Comparison of ENCODE assay signal across 20 cellular contexts in the genomic region with DNA sequence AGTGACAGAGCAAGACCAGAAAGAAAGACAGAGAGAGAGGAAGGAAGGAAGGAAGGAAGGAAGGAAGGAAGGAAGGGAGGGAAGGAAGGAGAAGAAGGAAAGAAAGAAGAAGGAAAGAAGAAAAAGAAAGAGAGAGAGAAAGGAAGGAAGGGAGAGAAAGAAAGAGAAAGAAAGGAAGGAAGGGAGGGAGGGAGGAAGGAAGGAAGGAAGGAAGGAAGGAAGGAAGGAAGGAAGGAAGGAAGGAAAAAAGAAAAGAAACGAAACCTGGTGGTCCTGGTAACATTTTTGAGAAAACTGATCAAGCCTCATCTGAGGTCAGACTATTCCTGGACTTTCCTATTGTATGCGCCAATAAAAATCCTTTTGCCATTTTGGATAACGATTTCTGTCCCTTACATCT. TPM values are rescaled to one million over a fixed set of nuclear protein-coding genes. Genes with fewer than 3 reads are reported as not detected.
A peak's percentile ranks its signal among the peaks of the same experiment; 100 is the strongest.
DNase-seq lines count a peak whose midpoint lies in the region; ATAC-seq, FAIRE-seq and TF ChIP-seq lines count a peak whose summit lies in the region.
"Had no signal": no experiment of that assay in that cellular context is flagged by ENCODE, and none has a peak within 500 bp of the region (broad histone marks: within the 10 kb centered on the region; RNA-seq: fewer than 3 reads in every experiment).

No MANE protein-coding gene starts in this region.

- H3K27me3 ChIP-seq in left ventricle myocardium inferior (ENCODE audit: low read depth), result peaks cover under 1% of the 10 kb centered on the region
- no peaks in the 10 kb centered on the region for H3K27me3 ChIP-seq in right cardiac atrium (ENCODE audit: control insufficient read depth, insufficient read depth)
- H3K27me3 ChIP-seq in K562 (ENCODE audit: control insufficient read depth in 2 of 2, insufficient read depth in 2 of 2, low read length in 2 of 2), result peaks cover 0 to 4% of the 10 kb centered on the region in 2 experiments; a peak in 2 of 5 replicates
- no peaks in the 10 kb centered on the region for H3K27me3 ChIP-seq in muscle layer of duodenum (ENCODE audit: low read depth, low read length)
- H3K27me3 ChIP-seq in body of pancreas, result no peaks in the 10 kb centered on the region
- H3K27me3 ChIP-seq: BLaER1 had no signal

- in situ Hi-C loops in K562 (cut with MboI), result no loop called here

- H3K79me2 ChIP-seq in K562 (ENCODE audit: control insufficient read depth, insufficient read depth, low read length), result no peaks in the 10 kb centered on the region

- H3K4me1 ChIP-seq in left ventricle myocardium inferior (peaks cover 35% of the 10 kb centered on the region), right cardiac atrium (ENCODE audit: control insufficient read depth, insufficient read depth, low read length) (no peaks in the 10 kb centered on the region), K562 (replicated peaks in 1 of 2; ENCODE audit: control insufficient read depth in 2 of 2, insufficient read depth in 2 of 2, low read length in 2 of 2) (peaks cover 0 to 5% of the 10 kb centered on the region in 2 experiments; a peak in 1 of 5 replicates), muscle layer of duodenum (ENCODE audit: control insufficient read depth in 1 of 2, insufficient read depth in 2 of 2, low read length in 2 of 2) (peaks cover 6 to 11% of the 10 kb centered on the region in 2 donors), body of pancreas (peaks cover 35% of the 10 kb centered on the region)

- no peak overlapping the region for H2AFZ ChIP-seq in K562 (ENCODE audit: low read depth, low read length)

- no peak for TF ChIP-seq RAD21 in K562 (CRISPR knock-in tag; conservative IDR thresholded peaks at IDR 0.05 in 1 of 2, IDR thresholded peaks at IDR 0.05 in 1 of 2)

- CTCF ChIA-PET in K562 (lab: Yijun Ruan, JAX; ENCODE audit: low intra/inter-chr PET ratio), result no interaction called here

- no TSS peak for BruUV-seq in K562 (replicated peaks; lab: Mats Ljungman, UMichigan)

- no peak for TF ChIP-seq EP300 in K562 (IDR thresholded peaks at IDR 0.05; ENCODE audit: low read length)

- no peaks in the 10 kb centered on the region for H3K36me3 ChIP-seq in left ventricle myocardium inferior
- no peaks in the 10 kb centered on the region for H3K36me3 ChIP-seq in K562 (ENCODE audit: control insufficient read depth, insufficient read depth, low read length)
- H3K36me3 ChIP-seq in muscle layer of duodenum (ENCODE audit: control insufficient read depth in 1 of 2, insufficient read depth in 2 of 2, low read length in 2 of 2), result no peaks in the 10 kb centered on the region
- H3K36me3 ChIP-seq in body of pancreas (replicated peaks in 1 of 2; ENCODE audit: insufficient read depth in 1 of 2, low read depth in 2 of 2), result no peaks in the 10 kb centered on the region
- H3K36me3 ChIP-seq: BLaER1 had no signal

- DNase-seq in left ventricle myocardium inferior, result no peak
- no peak for DNase-seq in right cardiac atrium
- no peak for DNase-seq in K562 (ENCODE audit: extremely low read depth in 1 of 4, low spot score in 3 of 4)
- no peak for DNase-seq in NCI-H2029 treated with DMSO at 0.1 percent for 48 hours (lab: John Stamatoyannopoulos, UW)
- no peak for DNase-seq in body of pancreas
- DNase-seq in activated T-cell treated with anti-CD3 and anti-CD28 coated beads, Interleukin-2, amount 50 U/mL, for 48 hours, result no peak
- DNase-seq: CD4-positive, alpha-beta memory T cell; DMS79; GDM1; GOT3; H7; KG1 had no signal

- ATAC-seq in right cardiac atrium, result no peak
- no peak for ATAC-seq in K562
- no peak for ATAC-seq in body of pancreas
- ATAC-seq: A549, HCT116 had no signal

- TF ChIP-seq POLR2A in K562 (conservative IDR thresholded peaks at IDR 0.05) (no peak), body of pancreas (IDR thresholded peaks at IDR 0.05) (no peak)

- no peak overlapping the region for H3K9ac ChIP-seq in K562 (ENCODE audit: insufficient read depth in 1 of 2, low read depth in 2 of 2, low read length in 2 of 2)
- H3K9ac ChIP-seq: BLaER1 had no signal

- no peaks in the 10 kb centered on the region for H3K9me3 ChIP-seq in left ventricle myocardium inferior (replicated peaks)
- no peaks in the 10 kb centered on the region for H3K9me3 ChIP-seq in right cardiac atrium (ENCODE audit: control insufficient read depth, low read length)
- H3K9me3 ChIP-seq in K562 (replicated peaks; ENCODE audit: control insufficient read depth, insufficient read depth, low read depth, low read length), result no peaks in the 10 kb centered on the region
- no peaks in the 10 kb centered on the region for H3K9me3 ChIP-seq in muscle layer of duodenum (ENCODE audit: control insufficient read depth in 1 of 2, low read length in 2 of 2)
- no peaks in the 10 kb centered on the region for H3K9me3 ChIP-seq in body of pancreas
- H3K9me3 ChIP-seq: A549, BLaER1 had no signal

- 70% methylated on average over 3 of the region's 3 CpGs for WGBS in right cardiac atrium
- WGBS in K562 (ENCODE audit: insufficient coverage, low coverage, missing lambda C conversion rate), result 10% methylated on average over 3 of the region's 3 CpGs
- 83 to 87% methylated on average over 3 of the region's 3 CpGs for WGBS in body of pancreas, 2 donors

- POLR2A ChIA-PET in K562 (lab: Yijun Ruan, JAX), result no interaction called here

- no peak for FAIRE-seq in K562 (lab: Jason Lieb, UNC)
- FAIRE-seq: A549, GM12892, GM18507 had no signal

- no peak overlapping the region for H3K4me3 ChIP-seq in left ventricle myocardium inferior
- no peak overlapping the region for H3K4me3 ChIP-seq in right cardiac atrium (ENCODE audit: low read length)
- H3K4me3 ChIP-seq in K562, result no peak overlapping the region
- H3K4me3 ChIP-seq in muscle layer of duodenum (ENCODE audit: low read depth in 1 of 2, low read length in 2 of 2), result no peak overlapping the region
- H3K4me3 ChIP-seq in body of pancreas, result no peak overlapping the region
- H3K4me3 ChIP-seq: A549, BLaER1 had no signal

- no peaks in the 10 kb centered on the region for H3K9me1 ChIP-seq in K562 (ENCODE audit: control insufficient read depth, insufficient read depth, low read length)

- H4K20me1 ChIP-seq in K562 (replicated peaks; ENCODE audit: control insufficient read depth, insufficient read depth, low read length), result no peaks in the 10 kb centered on the region; the same call in 1 of the 2 replicates
- H4K20me1 ChIP-seq: BLaER1 had no signal

- intact Hi-C loops in left ventricle myocardium inferior (cut with micrococcal nuclease) (no loop called here), right cardiac atrium (cut with DNase I) (loop anchor here in 1 of 4 donors (10.0 kb wide), 1 partner anchor 317 kb away; a partner anchor contains a TSS), K562 (cut with micrococcal nuclease) (no loop called here), body of pancreas (cut with DNase I) (no loop called here)

- H3K27ac ChIP-seq in left ventricle myocardium inferior (replicated peaks) (peak overlapping the region; percentile 21), right cardiac atrium (ENCODE audit: low read length) (no peak overlapping the region), K562 (ENCODE audit: extremely low read depth, low read depth, low read length) (no peak overlapping the region), muscle layer of duodenum (ENCODE audit: low read length) (peak overlapping the region; percentile 9), body of pancreas (no peak overlapping the region)
- H3K27ac ChIP-seq: 22Rv1, A549, BLaER1, HL-60 had no signal

- no peak for TF ChIP-seq CTCF in left ventricle myocardium inferior (IDR thresholded peaks at IDR 0.05; ENCODE audit: borderline replicate concordance)
- TF ChIP-seq CTCF in K562 (IDR thresholded peaks at IDR 0.05 in 2 of 3, conservative IDR thresholded peaks at IDR 0.05 in 1 of 3; ENCODE audit: insufficient read depth in 2 of 3, low read depth in 1 of 3, low read length in 3 of 3), result no peak
- TF ChIP-seq CTCF in body of pancreas (IDR thresholded peaks at IDR 0.05), result no peak

- H3K4me2 ChIP-seq in K562 (ENCODE audit: insufficient read depth, low read length), result no peak overlapping the region
- H3K4me2 ChIP-seq: A549, BLaER1 had no signal

TF ChIP-seq in K562, 482 proteins besides CTCF, POLR2A, EP300 and RAD21 (continues in another document):
- TF ChIP-seq, protein P1, sequence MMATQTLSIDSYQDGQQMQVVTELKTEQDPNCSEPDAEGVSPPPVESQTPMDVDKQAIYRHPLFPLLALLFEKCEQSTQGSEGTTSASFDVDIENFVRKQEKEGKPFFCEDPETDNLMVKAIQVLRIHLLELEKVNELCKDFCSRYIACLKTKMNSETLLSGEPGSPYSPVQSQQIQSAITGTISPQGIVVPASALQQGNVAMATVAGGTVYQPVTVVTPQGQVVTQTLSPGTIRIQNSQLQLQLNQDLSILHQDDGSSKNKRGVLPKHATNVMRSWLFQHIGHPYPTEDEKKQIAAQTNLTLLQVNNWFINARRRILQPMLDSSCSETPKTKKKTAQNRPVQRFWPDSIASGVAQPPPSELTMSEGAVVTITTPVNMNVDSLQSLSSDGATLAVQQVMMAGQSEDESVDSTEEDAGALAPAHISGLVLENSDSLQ (IDR thresholded peaks at IDR 0.05), result 0 out of 2 replicates have a peak, but pooled peaks have one; percentile 17

RNA-seq across cellular contexts. Expression of a gene that starts 8.2 kb away (rescaled TPM):
- total RNA-seq in left ventricle myocardium inferior (14.3 TPM), right cardiac atrium (10 to 100 TPM; 16.2 to 24.9 (median 16.8) TPM), K562 (2014; rRNA removed) (0.27 and 0.65 TPM in 2 replicates), K562 (2014; rRNA removed; fragmentation: Illumina TruSeq; extraction: Trizol) (0.62 and 0.67 TPM in 2 replicates), K562 (2015; rRNA removed; fragmentation: Illumina TruSeq; extraction: Trizol) (0.68 and 0.91 TPM in 2 replicates), K562 (2021) (1.4 and 1.6 TPM in 2 replicates), body of pancreas (10 to 100 TPM in 1 of 2 donors, 1 to 10 TPM in 1; 8.6 to 15.2 TPM)
- polyA plus RNA-seq in right cardiac atrium (5.1 TPM), K562 (2011; rRNA removed) (0.60 and 1.6 TPM in 2 replicates), K562 (2014; fragmentation: Illumina TruSeq; extraction: Trizol) (0.64 and 0.76 TPM in 2 replicates), K562 (2014; fragmentation: Nextera tagmentation; extraction: Ambion mirVana) (under 1 TPM; 0.28 to 0.89 TPM), K562 (2014; rRNA removed) (0.39 and 0.57 TPM in 2 replicates)
- 0.35 and 1.9 TPM in 2 replicates for total RNA-seq in K562 (2011; cell fraction: chromatin; rRNA removed; ENCODE audit: low replicate concordance)
- total RNA-seq in K562 (2011; cell fraction: nucleolus; rRNA removed), result 0.26 and 0.50 TPM in 2 replicates
- total RNA-seq in K562 (2011; cell fraction: nucleoplasm; rRNA removed), result 0.59 and 2.0 TPM in 2 replicates
- polyA plus RNA-seq in K562 (2011; cell fraction: cytosol; rRNA removed), result 0.33 and 1.4 TPM in 2 replicates
- polyA plus RNA-seq in K562 (2011; cell fraction: nucleus; rRNA removed), result 0.30 and 1.1 TPM in 2 replicates
- polyA plus RNA-seq in K562 (2012), result 0.68 and 1.1 TPM in 2 replicates
- polyA minus RNA-seq in K562 (2011; rRNA and poly(A)+ RNA removed), result 1.1 and 5.9 TPM in 2 replicates
- polyA minus RNA-seq in K562 (2011; cell fraction: cytosol; rRNA and poly(A)+ RNA removed), result 0.38 and 1.5 TPM in 2 replicates
- polyA minus RNA-seq in K562 (2011; cell fraction: nucleus; rRNA and poly(A)+ RNA removed), result 0.67 and 2.6 TPM in 2 replicates

Comparison
In these comparisons a context has a peak if more than half of its experiments do, and no peak if none do; other contexts are left out.
1. H3K27ac ChIP-seq: peak in left ventricle myocardium inferior (single experiment) and muscle layer of duodenum (single experiment); none in right cardiac atrium (single experiment), K562 (single experiment) and body of pancreas (0 of 4).